16 cellular contexts compared by ENCODE assay signal in the genomic region with DNA sequence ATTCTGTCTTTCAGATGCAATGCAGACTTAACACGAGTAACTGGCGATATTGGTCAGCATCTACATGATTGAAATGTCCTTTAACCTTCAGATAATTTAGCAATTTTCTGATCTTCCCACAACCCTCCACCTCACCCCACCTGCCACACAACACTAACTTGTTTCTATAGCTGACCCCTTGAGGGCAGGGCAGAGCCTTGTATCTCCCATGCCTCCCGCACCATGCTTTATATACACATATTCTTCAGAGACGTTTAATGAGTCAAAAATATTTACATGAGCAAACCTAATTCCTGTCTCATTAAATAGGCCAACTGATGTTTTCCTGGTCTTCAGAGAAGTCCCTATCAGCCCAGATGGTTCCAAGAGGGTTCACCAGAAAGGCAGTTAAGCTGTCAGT. TPM values are rescaled to one million over a fixed set of nuclear protein-coding genes. Genes with fewer than 3 reads are reported as not detected.
DNase-seq lines count a peak whose midpoint lies in the region; TF ChIP-seq lines count a peak whose summit lies in the region.
"Had no signal": no experiment of that assay in that cellular context is flagged by ENCODE, and none has a peak within 500 bp of the region (broad histone marks: within the 10 kb centered on the region; RNA-seq: fewer than 3 reads in every experiment).

No MANE protein-coding gene starts in this region.

- no peaks in the 10 kb centered on the region for H3K36me3 Mint-ChIP-seq in endodermal cell (ENCODE audit: low read depth)
- H3K36me3 Mint-ChIP-seq: CD8-positive, alpha-beta memory T cell had no signal

- H3K9me3 ChIP-seq in endodermal cell (ENCODE audit: control insufficient read depth, low read length): no peaks in the 10 kb centered on the region

- no peaks in the 10 kb centered on the region for H3K27me3 ChIP-seq in H7 (ENCODE audit: control insufficient read depth, insufficient read depth, low read length)
- H3K27me3 ChIP-seq in endodermal cell (ENCODE audit: control insufficient read depth, insufficient read depth, low read length, poor library complexity, severe bottlenecking): no peaks in the 10 kb centered on the region

- no peak overlapping the region for H3K9ac ChIP-seq in endodermal cell (ENCODE audit: extremely low read depth, low read length, poor library complexity, severe bottlenecking)

- H3K27ac Mint-ChIP-seq in endodermal cell: no peak overlapping the region
- H3K27ac Mint-ChIP-seq: CD8-positive, alpha-beta memory T cell had no signal

- no peaks in the 10 kb centered on the region for H3K4me1 Mint-ChIP-seq in endodermal cell
- H3K4me1 Mint-ChIP-seq: CD8-positive, alpha-beta memory T cell had no signal

- H3K27me3 Mint-ChIP-seq in endodermal cell (ENCODE audit: insufficient read depth): peaks cover 15% of the 10 kb centered on the region

- TF ChIP-seq CTCF in C4-2B (conservative IDR thresholded peaks at IDR 0.05) (no peak), VCaP (conservative IDR thresholded peaks at IDR 0.05) (no peak), endodermal cell (conservative IDR thresholded peaks at IDR 0.05) (peak; percentile 57)

- DNase-seq in H7 (peak; percentile 29), endodermal cell (no peak), SIG-M5 (lab: John Stamatoyannopoulos, UW) (no peak), COR-L47 (lab: John Stamatoyannopoulos, UW) (no peak), cortex of kidney (lab: John Stamatoyannopoulos, UW) (no peak)
- DNase-seq: CD8-positive, alpha-beta memory T cell; DMS79; IMR-90; KBM-7 had no signal

- no peaks in the 10 kb centered on the region for H3K4me1 ChIP-seq in endodermal cell (ENCODE audit: control insufficient read depth, insufficient read depth, low read length)

- H3K9me3 Mint-ChIP-seq in endodermal cell: no peaks in the 10 kb centered on the region

- 80 to 89% methylated on average over 4 of the region's 4 CpGs for WGBS in endodermal cell (ENCODE audit: insufficient coverage in 1 of 2, insufficient read length in 1 of 2), 2 experiments

- H3K36me3 ChIP-seq in H7 (replicated peaks; ENCODE audit: control insufficient read depth, insufficient read depth, low read length) (no peaks in the 10 kb centered on the region), endodermal cell (ENCODE audit: control insufficient read depth, insufficient read depth, low read length) (no peaks in the 10 kb centered on the region)

- H3K4me3 ChIP-seq in H7 (ENCODE audit: insufficient read depth, low read depth, low read length) (no peak overlapping the region), endodermal cell (ENCODE audit: low read length) (no peak overlapping the region)

- H3K27ac ChIP-seq in C4-2B (peak overlapping the region; percentile 24; the same call in 1 of the 2 replicates), VCaP (peak overlapping the region; percentile 50), endodermal cell (ENCODE audit: low read depth, low read length) (no peak overlapping the region)

- no peak overlapping the region for H3K4me3 Mint-ChIP-seq in endodermal cell
- H3K4me3 Mint-ChIP-seq: CD8-positive, alpha-beta memory T cell had no signal

RNA-seq across cellular contexts. Expression of a gene that starts 6.6 kb away (rescaled TPM):
- not detected in 2 replicates for total RNA-seq in H7 (2014; rRNA removed; shearing (Covaris generic))
- not detected for total RNA-seq in endodermal cell
- polyA plus RNA-seq in endodermal cell (2013, experiment 1 of 2): not detected
- polyA plus RNA-seq in endodermal cell (2013, experiment 2 of 2): not detected
- total RNA-seq: A673; CD8-positive, alpha-beta memory T cell; G401; H4; HT-29; IMR-90 had no signal
- polyA plus RNA-seq: BJ; CD8-positive, alpha-beta memory T cell; IMR-90 had no signal

RNA-seq across cellular contexts. Expression of a gene that starts 23.9 kb away (rescaled TPM):
- not detected in 2 replicates for total RNA-seq in H7 (2014; rRNA removed; shearing (Covaris generic))
- not detected for total RNA-seq in endodermal cell
- not detected for polyA plus RNA-seq in endodermal cell (2013, experiment 1 of 2)
- not detected for polyA plus RNA-seq in endodermal cell (2013, experiment 2 of 2)
- total RNA-seq: A673; CD8-positive, alpha-beta memory T cell; G401; H4; HT-29; IMR-90 had no signal
- polyA plus RNA-seq: BJ; CD8-positive, alpha-beta memory T cell; IMR-90 had no signal

RNA-seq across cellular contexts. Expression of a gene that starts 27.8 kb away (rescaled TPM):
- not detected in 2 replicates for total RNA-seq in H7 (2014; rRNA removed; shearing (Covaris generic))
- total RNA-seq in endodermal cell: not detected
- not detected for polyA plus RNA-seq in endodermal cell (2013, experiment 1 of 2)
- polyA plus RNA-seq in endodermal cell (2013, experiment 2 of 2): not detected
- total RNA-seq: A673; CD8-positive, alpha-beta memory T cell; G401; HT-29; IMR-90 had no signal
- polyA plus RNA-seq: CD8-positive, alpha-beta memory T cell had no signal
